In the genomic region with DNA sequence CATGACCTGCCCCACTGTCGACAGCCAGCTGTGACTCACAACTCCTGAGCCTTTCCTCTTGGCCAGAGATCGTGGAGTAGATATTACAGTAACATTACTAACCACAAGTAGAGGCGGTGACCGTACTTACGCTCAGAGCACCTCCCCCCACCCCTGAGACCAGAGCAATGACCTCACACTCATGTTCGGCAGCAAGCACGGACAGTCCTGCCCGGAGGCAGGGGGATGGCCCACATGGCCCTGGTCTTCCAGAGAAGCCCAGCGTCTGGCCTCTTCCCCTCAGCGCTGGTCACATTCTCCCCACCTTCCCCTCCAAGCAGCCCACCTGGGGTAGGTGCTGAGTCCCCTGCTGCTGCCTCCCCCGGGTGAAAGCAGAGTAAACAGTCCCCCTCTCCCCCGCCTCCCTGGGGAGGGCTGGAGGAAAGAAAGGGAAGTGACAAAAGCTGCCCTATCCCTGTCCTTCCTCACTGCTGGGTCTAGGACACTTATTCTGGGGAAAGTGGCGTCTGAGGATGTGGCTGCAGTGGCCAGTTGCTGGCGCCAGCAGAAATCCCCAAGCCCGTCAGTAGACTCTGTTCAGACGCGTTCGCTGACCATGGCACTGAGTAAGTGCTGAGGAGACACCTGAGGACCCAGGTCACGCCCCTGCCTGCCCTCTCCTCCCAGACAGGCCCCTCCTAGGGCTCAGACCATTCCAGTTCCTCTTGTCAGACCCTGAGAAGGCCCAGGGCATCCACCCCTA, we compare ENCODE assay signal across 1 cellular context.
TF ChIP-seq lines count a peak whose summit lies in the region.

No MANE protein-coding gene starts in this region.

TF ChIP-seq in K562, 482 proteins besides CTCF, POLR2A, EP300 and RAD21 (continued from another document and continues in another):
- TF ChIP-seq, protein P1, sequence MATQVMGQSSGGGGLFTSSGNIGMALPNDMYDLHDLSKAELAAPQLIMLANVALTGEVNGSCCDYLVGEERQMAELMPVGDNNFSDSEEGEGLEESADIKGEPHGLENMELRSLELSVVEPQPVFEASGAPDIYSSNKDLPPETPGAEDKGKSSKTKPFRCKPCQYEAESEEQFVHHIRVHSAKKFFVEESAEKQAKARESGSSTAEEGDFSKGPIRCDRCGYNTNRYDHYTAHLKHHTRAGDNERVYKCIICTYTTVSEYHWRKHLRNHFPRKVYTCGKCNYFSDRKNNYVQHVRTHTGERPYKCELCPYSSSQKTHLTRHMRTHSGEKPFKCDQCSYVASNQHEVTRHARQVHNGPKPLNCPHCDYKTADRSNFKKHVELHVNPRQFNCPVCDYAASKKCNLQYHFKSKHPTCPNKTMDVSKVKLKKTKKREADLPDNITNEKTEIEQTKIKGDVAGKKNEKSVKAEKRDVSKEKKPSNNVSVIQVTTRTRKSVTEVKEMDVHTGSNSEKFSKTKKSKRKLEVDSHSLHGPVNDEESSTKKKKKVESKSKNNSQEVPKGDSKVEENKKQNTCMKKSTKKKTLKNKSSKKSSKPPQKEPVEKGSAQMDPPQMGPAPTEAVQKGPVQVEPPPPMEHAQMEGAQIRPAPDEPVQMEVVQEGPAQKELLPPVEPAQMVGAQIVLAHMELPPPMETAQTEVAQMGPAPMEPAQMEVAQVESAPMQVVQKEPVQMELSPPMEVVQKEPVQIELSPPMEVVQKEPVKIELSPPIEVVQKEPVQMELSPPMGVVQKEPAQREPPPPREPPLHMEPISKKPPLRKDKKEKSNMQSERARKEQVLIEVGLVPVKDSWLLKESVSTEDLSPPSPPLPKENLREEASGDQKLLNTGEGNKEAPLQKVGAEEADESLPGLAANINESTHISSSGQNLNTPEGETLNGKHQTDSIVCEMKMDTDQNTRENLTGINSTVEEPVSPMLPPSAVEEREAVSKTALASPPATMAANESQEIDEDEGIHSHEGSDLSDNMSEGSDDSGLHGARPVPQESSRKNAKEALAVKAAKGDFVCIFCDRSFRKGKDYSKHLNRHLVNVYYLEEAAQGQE (CRISPR knock-in tag; IDR thresholded peaks at IDR 0.05; ENCODE audit: low read depth), result peak; percentile 85
- TF ChIP-seq, protein P2, sequence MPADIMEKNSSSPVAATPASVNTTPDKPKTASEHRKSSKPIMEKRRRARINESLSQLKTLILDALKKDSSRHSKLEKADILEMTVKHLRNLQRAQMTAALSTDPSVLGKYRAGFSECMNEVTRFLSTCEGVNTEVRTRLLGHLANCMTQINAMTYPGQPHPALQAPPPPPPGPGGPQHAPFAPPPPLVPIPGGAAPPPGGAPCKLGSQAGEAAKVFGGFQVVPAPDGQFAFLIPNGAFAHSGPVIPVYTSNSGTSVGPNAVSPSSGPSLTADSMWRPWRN (IDR thresholded peaks at IDR 0.05; ENCODE audit: low read depth), result peak; percentile 72
- TF ChIP-seq MEF2D (tag; conservative IDR thresholded peaks at IDR 0.05; ENCODE audit: low read depth) (peak; percentile 96), IFI16 (CRISPR knock-in tag; IDR thresholded peaks at IDR 0.05) (peak; percentile 78), ZNF830 (CRISPR knock-in tag; IDR thresholded peaks at IDR 0.05) (peak; percentile 71; the same call in 1 of the 2 replicates), SMARCB1 (IDR thresholded peaks at IDR 0.05; ENCODE audit: insufficient read length, low read depth) (peak; percentile 51), ARNT (IDR thresholded peaks at IDR 0.05) (peak; percentile 69 to 88; a peak in 2 of 4 replicates), ZFP1 (CRISPR knock-in tag; IDR thresholded peaks at IDR 0.05) (peak; percentile 70), MXI1 (IDR thresholded peaks at IDR 0.05; ENCODE audit: low read depth, low read length) (peak; percentile 58; the same call in 1 of the 2 replicates), HNRNPUL1 (IDR thresholded peaks at IDR 0.05; ENCODE audit: low read length) (peak; percentile 86; the same call in 1 of the 2 replicates), NR2F6 (CRISPR knock-in tag; IDR thresholded peaks at IDR 0.05) (peak; percentile 94), SMAD4 (CRISPR knock-in tag; conservative IDR thresholded peaks at IDR 0.05) (peak; percentile 98), U2AF2 (optimal IDR thresholded peaks at IDR 0.05; ENCODE audit: low read depth, low read length) (no peak), ZNF696 (CRISPR knock-in tag; conservative IDR thresholded peaks at IDR 0.05) (no peak), HDGF (IDR thresholded peaks at IDR 0.05) (0 out of 2 replicates have a peak, but pooled peaks have one; percentile 12), PML (IDR thresholded peaks at IDR 0.05; ENCODE audit: low read length) (peak; percentile 66; the same call in 1 of the 2 replicates), ZNF778 (CRISPR knock-in tag; IDR thresholded peaks at IDR 0.05) (no peak), ZNF175 (CRISPR knock-in tag; IDR thresholded peaks at IDR 0.05; ENCODE audit: low read depth) (peak; percentile 99), ZNF444 (CRISPR knock-in tag; IDR thresholded peaks at IDR 0.05) (0 out of 2 replicates have a peak, but pooled peaks have one; percentile 29), C11orf30 (IDR thresholded peaks at IDR 0.05; ENCODE audit: low read depth) (peak; percentile 26; the same call in 1 of the 2 replicates), RBBP5 (IDR thresholded peaks at IDR 0.05; ENCODE audit: borderline replicate concordance, insufficient read depth, low read length, poor library complexity, severe bottlenecking) (peak; percentile 93), POLR2AphosphoS5 (IDR thresholded peaks at IDR 0.05; ENCODE audit: control insufficient read depth, insufficient read depth, low read depth, low read length) (peak; percentile 63; the same call in 1 of the 2 replicates), ZNF644 (tag; IDR thresholded peaks at IDR 0.05; ENCODE audit: low read depth) (peak; percentile 97), SMARCA4 (IDR thresholded peaks at IDR 0.05) (peak; percentile 96), TAF7 (tag; IDR thresholded peaks at IDR 0.05) (peak; percentile 96), ZNF76 (CRISPR knock-in tag; IDR thresholded peaks at IDR 0.05; ENCODE audit: borderline replicate concordance) (peak; percentile 94), HMG20A (CRISPR knock-in tag; conservative IDR thresholded peaks at IDR 0.05) (peak; percentile 86; the same call in 1 of the 2 replicates), SRSF3 (IDR thresholded peaks at IDR 0.05; ENCODE audit: insufficient read depth, low read length) (no peak), MAFF (IDR thresholded peaks at IDR 0.05; ENCODE audit: low read length) (no peak), PRMT5 (CRISPR knock-in tag; IDR thresholded peaks at IDR 0.05) (no peak), STAG1 (CRISPR knock-in tag; IDR thresholded peaks at IDR 0.05; ENCODE audit: borderline replicate concordance) (no peak)
- TF ChIP-seq, protein P3, sequence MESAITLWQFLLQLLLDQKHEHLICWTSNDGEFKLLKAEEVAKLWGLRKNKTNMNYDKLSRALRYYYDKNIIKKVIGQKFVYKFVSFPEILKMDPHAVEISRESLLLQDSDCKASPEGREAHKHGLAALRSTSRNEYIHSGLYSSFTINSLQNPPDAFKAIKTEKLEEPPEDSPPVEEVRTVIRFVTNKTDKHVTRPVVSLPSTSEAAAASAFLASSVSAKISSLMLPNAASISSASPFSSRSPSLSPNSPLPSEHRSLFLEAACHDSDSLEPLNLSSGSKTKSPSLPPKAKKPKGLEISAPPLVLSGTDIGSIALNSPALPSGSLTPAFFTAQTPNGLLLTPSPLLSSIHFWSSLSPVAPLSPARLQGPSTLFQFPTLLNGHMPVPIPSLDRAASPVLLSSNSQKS (CRISPR knock-in tag; IDR thresholded peaks at IDR 0.05), result peak; percentile 60; the same call in 1 of the 2 replicates
- TF ChIP-seq, protein P4, sequence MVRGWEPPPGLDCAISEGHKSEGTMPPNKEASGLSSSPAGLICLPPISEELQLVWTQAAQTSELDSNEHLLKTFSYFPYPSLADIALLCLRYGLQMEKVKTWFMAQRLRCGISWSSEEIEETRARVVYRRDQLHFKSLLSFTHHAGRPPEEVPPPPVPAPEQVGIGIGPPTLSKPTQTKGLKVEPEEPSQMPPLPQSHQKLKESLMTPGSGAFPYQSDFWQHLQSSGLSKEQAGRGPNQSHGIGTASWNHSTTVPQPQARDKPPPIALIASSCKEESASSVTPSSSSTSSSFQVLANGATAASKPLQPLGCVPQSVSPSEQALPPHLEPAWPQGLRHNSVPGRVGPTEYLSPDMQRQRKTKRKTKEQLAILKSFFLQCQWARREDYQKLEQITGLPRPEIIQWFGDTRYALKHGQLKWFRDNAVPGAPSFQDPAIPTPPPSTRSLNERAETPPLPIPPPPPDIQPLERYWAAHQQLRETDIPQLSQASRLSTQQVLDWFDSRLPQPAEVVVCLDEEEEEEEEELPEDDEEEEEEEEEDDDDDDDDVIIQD (CRISPR knock-in tag; IDR thresholded peaks at IDR 0.05), result peak; percentile 95
- TF ChIP-seq, protein P5, sequence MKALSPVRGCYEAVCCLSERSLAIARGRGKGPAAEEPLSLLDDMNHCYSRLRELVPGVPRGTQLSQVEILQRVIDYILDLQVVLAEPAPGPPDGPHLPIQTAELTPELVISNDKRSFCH (CRISPR knock-in tag; IDR thresholded peaks at IDR 0.05), result peak; percentile 85
- TF ChIP-seq, protein P5 (tag; IDR thresholded peaks at IDR 0.05), result peak; percentile 97
- TF ChIP-seq, protein P6, sequence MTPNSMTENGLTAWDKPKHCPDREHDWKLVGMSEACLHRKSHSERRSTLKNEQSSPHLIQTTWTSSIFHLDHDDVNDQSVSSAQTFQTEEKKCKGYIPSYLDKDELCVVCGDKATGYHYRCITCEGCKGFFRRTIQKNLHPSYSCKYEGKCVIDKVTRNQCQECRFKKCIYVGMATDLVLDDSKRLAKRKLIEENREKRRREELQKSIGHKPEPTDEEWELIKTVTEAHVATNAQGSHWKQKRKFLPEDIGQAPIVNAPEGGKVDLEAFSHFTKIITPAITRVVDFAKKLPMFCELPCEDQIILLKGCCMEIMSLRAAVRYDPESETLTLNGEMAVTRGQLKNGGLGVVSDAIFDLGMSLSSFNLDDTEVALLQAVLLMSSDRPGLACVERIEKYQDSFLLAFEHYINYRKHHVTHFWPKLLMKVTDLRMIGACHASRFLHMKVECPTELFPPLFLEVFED (CRISPR knock-in tag; conservative IDR thresholded peaks at IDR 0.05), result peak; percentile 96
- TF ChIP-seq, protein P7, sequence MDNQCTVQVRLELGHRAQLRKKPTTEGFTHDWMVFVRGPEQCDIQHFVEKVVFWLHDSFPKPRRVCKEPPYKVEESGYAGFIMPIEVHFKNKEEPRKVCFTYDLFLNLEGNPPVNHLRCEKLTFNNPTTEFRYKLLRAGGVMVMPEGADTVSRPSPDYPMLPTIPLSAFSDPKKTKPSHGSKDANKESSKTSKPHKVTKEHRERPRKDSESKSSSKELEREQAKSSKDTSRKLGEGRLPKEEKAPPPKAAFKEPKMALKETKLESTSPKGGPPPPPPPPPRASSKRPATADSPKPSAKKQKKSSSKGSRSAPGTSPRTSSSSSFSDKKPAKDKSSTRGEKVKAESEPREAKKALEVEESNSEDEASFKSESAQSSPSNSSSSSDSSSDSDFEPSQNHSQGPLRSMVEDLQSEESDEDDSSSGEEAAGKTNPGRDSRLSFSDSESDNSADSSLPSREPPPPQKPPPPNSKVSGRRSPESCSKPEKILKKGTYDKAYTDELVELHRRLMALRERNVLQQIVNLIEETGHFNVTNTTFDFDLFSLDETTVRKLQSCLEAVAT (IDR thresholded peaks at IDR 0.05), result peak; percentile 80 to 92
- TF ChIP-seq, protein P8, sequence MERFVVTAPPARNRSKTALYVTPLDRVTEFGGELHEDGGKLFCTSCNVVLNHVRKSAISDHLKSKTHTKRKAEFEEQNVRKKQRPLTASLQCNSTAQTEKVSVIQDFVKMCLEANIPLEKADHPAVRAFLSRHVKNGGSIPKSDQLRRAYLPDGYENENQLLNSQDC (CRISPR knock-in tag; IDR thresholded peaks at IDR 0.05), result peak; percentile 81
- TF ChIP-seq, protein P9, sequence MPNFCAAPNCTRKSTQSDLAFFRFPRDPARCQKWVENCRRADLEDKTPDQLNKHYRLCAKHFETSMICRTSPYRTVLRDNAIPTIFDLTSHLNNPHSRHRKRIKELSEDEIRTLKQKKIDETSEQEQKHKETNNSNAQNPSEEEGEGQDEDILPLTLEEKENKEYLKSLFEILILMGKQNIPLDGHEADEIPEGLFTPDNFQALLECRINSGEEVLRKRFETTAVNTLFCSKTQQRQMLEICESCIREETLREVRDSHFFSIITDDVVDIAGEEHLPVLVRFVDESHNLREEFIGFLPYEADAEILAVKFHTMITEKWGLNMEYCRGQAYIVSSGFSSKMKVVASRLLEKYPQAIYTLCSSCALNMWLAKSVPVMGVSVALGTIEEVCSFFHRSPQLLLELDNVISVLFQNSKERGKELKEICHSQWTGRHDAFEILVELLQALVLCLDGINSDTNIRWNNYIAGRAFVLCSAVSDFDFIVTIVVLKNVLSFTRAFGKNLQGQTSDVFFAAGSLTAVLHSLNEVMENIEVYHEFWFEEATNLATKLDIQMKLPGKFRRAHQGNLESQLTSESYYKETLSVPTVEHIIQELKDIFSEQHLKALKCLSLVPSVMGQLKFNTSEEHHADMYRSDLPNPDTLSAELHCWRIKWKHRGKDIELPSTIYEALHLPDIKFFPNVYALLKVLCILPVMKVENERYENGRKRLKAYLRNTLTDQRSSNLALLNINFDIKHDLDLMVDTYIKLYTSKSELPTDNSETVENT (CRISPR knock-in tag; IDR thresholded peaks at IDR 0.05), result peak; percentile 89; the same call in 1 of the 2 replicates
- TF ChIP-seq, protein P10, sequence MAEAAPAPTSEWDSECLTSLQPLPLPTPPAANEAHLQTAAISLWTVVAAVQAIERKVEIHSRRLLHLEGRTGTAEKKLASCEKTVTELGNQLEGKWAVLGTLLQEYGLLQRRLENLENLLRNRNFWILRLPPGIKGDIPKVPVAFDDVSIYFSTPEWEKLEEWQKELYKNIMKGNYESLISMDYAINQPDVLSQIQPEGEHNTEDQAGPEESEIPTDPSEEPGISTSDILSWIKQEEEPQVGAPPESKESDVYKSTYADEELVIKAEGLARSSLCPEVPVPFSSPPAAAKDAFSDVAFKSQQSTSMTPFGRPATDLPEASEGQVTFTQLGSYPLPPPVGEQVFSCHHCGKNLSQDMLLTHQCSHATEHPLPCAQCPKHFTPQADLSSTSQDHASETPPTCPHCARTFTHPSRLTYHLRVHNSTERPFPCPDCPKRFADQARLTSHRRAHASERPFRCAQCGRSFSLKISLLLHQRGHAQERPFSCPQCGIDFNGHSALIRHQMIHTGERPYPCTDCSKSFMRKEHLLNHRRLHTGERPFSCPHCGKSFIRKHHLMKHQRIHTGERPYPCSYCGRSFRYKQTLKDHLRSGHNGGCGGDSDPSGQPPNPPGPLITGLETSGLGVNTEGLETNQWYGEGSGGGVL (CRISPR knock-in tag; IDR thresholded peaks at IDR 0.05), result 0 out of 2 replicates have a peak, but pooled peaks have one; percentile 50
- TF ChIP-seq, protein P11, sequence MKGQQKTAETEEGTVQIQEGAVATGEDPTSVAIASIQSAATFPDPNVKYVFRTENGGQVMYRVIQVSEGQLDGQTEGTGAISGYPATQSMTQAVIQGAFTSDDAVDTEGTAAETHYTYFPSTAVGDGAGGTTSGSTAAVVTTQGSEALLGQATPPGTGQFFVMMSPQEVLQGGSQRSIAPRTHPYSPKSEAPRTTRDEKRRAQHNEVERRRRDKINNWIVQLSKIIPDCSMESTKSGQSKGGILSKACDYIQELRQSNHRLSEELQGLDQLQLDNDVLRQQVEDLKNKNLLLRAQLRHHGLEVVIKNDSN (CRISPR knock-in tag; IDR thresholded peaks at IDR 0.05), result peak; percentile 75; the same call in 1 of the 2 replicates
